Comparison of ENCODE assay signal across 1 cellular context in genomic region chr9:114078021-114078780, GRCh38.
TF ChIP-seq lines count a peak whose summit lies in the region.

Gene AMBP (minus strand): TSS chr9:114078300. CDS start chr9:114078209, 91 bp downstream.

TF ChIP-seq in HepG2, 621 proteins besides CTCF, POLR2A, EP300 and RAD21 (continued from another document and continues in another):
- peak; percentile 96 for TF ChIP-seq ZBTB10 (CRISPR knock-in tag; IDR thresholded peaks at IDR 0.05; ENCODE audit: borderline replicate concordance)
- TF ChIP-seq ZNF460 (CRISPR knock-in tag; IDR thresholded peaks at IDR 0.05; ENCODE audit: borderline replicate concordance): peak; percentile 61; the same call in 1 of the 2 replicates
- no peak; the same call in 1 of the 2 replicates for TF ChIP-seq ZNF800 (CRISPR knock-in tag; IDR thresholded peaks at IDR 0.05)
- TF ChIP-seq KAT8 (CRISPR knock-in tag; IDR thresholded peaks at IDR 0.05): peak; percentile 86
- TF ChIP-seq NCOR1 (IDR thresholded peaks at IDR 0.05; ENCODE audit: borderline replicate concordance, low read length): peak; percentile 80; the same call in 1 of the 2 replicates
- TF ChIP-seq TEAD2 (CRISPR knock-in tag; IDR thresholded peaks at IDR 0.05): no peak
- 0 out of 2 replicates have a peak, but pooled peaks have one; percentile 38 for TF ChIP-seq DNMT3B (CRISPR knock-in tag; conservative IDR thresholded peaks at IDR 0.05)
- peak; percentile 97 for TF ChIP-seq ZNF350 (CRISPR knock-in tag; IDR thresholded peaks at IDR 0.05; ENCODE audit: borderline replicate concordance, low read depth)
- peak; percentile 89 for TF ChIP-seq ZNF639 (CRISPR knock-in tag; conservative IDR thresholded peaks at IDR 0.05)
- TF ChIP-seq SMYD3 (CRISPR knock-in tag; IDR thresholded peaks at IDR 0.05): peak; percentile 90
- peak; percentile 84; the same call in 1 of the 2 replicates for TF ChIP-seq EHMT2 (IDR thresholded peaks at IDR 0.05; ENCODE audit: borderline replicate concordance, low read depth, low read length)
- no peak for TF ChIP-seq NBN (conservative IDR thresholded peaks at IDR 0.05)
- TF ChIP-seq HMGA1 (CRISPR knock-in tag; conservative IDR thresholded peaks at IDR 0.05): no peak
- peak; percentile 88; the same call in 2 of the 3 replicates for TF ChIP-seq MXI1 (IDR thresholded peaks at IDR 0.05; ENCODE audit: borderline replicate concordance, low read depth, low read length)
- TF ChIP-seq KLF15 (CRISPR knock-in tag; IDR thresholded peaks at IDR 0.05; ENCODE audit: borderline replicate concordance): peak; percentile 89; the same call in 1 of the 2 replicates
- TF ChIP-seq ZFY (CRISPR knock-in tag; IDR thresholded peaks at IDR 0.05): peak; percentile 88
- TF ChIP-seq ZNF749 (CRISPR knock-in tag; IDR thresholded peaks at IDR 0.05; ENCODE audit: borderline replicate concordance): peak; percentile 50; the same call in 1 of the 2 replicates
- TF ChIP-seq RXRA (CRISPR knock-in tag; IDR thresholded peaks at IDR 0.05): peak; percentile 100
- no peak for TF ChIP-seq ZNF646 (CRISPR knock-in tag; IDR thresholded peaks at IDR 0.05)
- TF ChIP-seq ZNF34 (CRISPR knock-in tag; IDR thresholded peaks at IDR 0.05; ENCODE audit: borderline replicate concordance): 0 out of 2 replicates have a peak, but pooled peaks have one; percentile 72
- TF ChIP-seq PPARG (CRISPR knock-in tag; conservative IDR thresholded peaks at IDR 0.05): peak; percentile 90
- no peak for TF ChIP-seq MYNN (CRISPR knock-in tag; IDR thresholded peaks at IDR 0.05; ENCODE audit: low read depth)
- TF ChIP-seq GLI4 (CRISPR knock-in tag; IDR thresholded peaks at IDR 0.05; ENCODE audit: borderline replicate concordance): no peak
- TF ChIP-seq THAP11 (CRISPR knock-in tag; IDR thresholded peaks at IDR 0.05): peak; percentile 83
- no peak for TF ChIP-seq ATF1 (CRISPR knock-in tag; IDR thresholded peaks at IDR 0.05)
- peak; percentile 89 for TF ChIP-seq TMF1 (CRISPR knock-in tag; IDR thresholded peaks at IDR 0.05; ENCODE audit: low read depth)
- 0 out of 2 replicates have a peak, but pooled peaks have one; percentile 44 for TF ChIP-seq SNAPC5 (CRISPR knock-in tag; IDR thresholded peaks at IDR 0.05; ENCODE audit: borderline replicate concordance)
- TF ChIP-seq CBFB (CRISPR knock-in tag; IDR thresholded peaks at IDR 0.05): peak; percentile 93
- peak; percentile 54; the same call in 1 of the 2 replicates for TF ChIP-seq AKNA (CRISPR knock-in tag; IDR thresholded peaks at IDR 0.05; ENCODE audit: borderline replicate concordance)
- no peak for TF ChIP-seq RBAK (CRISPR knock-in tag; IDR thresholded peaks at IDR 0.05)
- TF ChIP-seq ESRRA (CRISPR knock-in tag; IDR thresholded peaks at IDR 0.05; ENCODE audit: low read depth): peak; percentile 98
- TF ChIP-seq RBM22 (optimal IDR thresholded peaks at IDR 0.05; ENCODE audit: low read length): no peak
- 0 out of 2 replicates have a peak, but pooled peaks have one; percentile 47 for TF ChIP-seq ZNF773 (CRISPR knock-in tag; IDR thresholded peaks at IDR 0.05; ENCODE audit: borderline replicate concordance)
- peak; percentile 87 for TF ChIP-seq DZIP1 (CRISPR knock-in tag; IDR thresholded peaks at IDR 0.05)
- TF ChIP-seq HNRNPLL (IDR thresholded peaks at IDR 0.05; ENCODE audit: low read depth, low read length, poor library complexity, severe bottlenecking): peak; percentile 53
